1 cellular context compared by ENCODE assay signal in the genomic region with DNA sequence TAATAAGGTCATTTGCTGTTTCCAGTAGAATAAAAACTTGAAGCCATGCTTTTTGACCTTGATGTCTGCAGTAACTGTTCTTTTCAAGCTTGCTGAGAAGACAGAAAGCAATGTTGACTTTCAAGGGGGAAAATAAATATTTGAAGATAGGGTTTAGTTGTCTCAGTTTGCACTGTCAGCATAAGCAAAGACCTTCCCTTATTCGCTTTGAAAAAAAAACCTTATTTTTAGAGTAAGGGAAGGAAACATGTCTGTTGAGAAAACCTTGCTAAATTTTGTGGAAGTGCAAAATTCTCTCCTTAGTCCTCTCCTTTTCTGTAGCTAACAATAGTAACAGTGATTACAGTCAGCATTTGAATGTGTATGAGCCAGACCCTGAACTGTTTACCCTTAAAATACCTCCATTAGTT.
A peak's percentile ranks its signal among the peaks of the same experiment; 100 is the strongest.
TF ChIP-seq lines count a peak whose summit lies in the region.

No MANE protein-coding gene starts in this region.

TF ChIP-seq in HepG2, 621 proteins besides CTCF, POLR2A, EP300 and RAD21 (continued from another document and continues in another):
- TF ChIP-seq, protein P1, sequence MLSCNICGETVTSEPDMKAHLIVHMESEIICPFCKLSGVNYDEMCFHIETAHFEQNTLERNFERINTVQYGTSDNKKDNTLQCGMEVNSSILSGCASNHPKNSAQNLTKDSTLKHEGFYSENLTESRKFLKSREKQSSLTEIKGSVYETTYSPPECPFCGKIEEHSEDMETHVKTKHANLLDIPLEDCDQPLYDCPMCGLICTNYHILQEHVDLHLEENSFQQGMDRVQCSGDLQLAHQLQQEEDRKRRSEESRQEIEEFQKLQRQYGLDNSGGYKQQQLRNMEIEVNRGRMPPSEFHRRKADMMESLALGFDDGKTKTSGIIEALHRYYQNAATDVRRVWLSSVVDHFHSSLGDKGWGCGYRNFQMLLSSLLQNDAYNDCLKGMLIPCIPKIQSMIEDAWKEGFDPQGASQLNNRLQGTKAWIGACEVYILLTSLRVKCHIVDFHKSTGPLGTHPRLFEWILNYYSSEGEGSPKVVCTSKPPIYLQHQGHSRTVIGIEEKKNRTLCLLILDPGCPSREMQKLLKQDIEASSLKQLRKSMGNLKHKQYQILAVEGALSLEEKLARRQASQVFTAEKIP (CRISPR knock-in tag; IDR thresholded peaks at IDR 0.05; ENCODE audit: borderline replicate concordance), result no peak
- TF ChIP-seq SIN3A (IDR thresholded peaks at IDR 0.05; ENCODE audit: borderline replicate concordance, low read depth, low read length) (no peak), SMARCC2 (IDR thresholded peaks at IDR 0.05) (no peak), FOXC1 (CRISPR knock-in tag; IDR thresholded peaks at IDR 0.05; ENCODE audit: borderline replicate concordance) (no peak), HNRNPLL (IDR thresholded peaks at IDR 0.05; ENCODE audit: low read depth, low read length, poor library complexity, severe bottlenecking) (no peak), ZNF761 (CRISPR knock-in tag; conservative IDR thresholded peaks at IDR 0.05) (no peak), TBP (CRISPR knock-in tag; IDR thresholded peaks at IDR 0.05) (no peak), HNRNPK (IDR thresholded peaks at IDR 0.05; ENCODE audit: low read depth, low read length, poor library complexity, severe bottlenecking) (no peak), ZNF383 (CRISPR knock-in tag; IDR thresholded peaks at IDR 0.05; ENCODE audit: borderline replicate concordance) (no peak), ZSCAN20 (CRISPR knock-in tag; IDR thresholded peaks at IDR 0.05; ENCODE audit: borderline replicate concordance) (no peak), ZBTB7A (CRISPR knock-in tag; IDR thresholded peaks at IDR 0.05) (no peak), MYNN (CRISPR knock-in tag; IDR thresholded peaks at IDR 0.05; ENCODE audit: low read depth) (no peak), WIZ (CRISPR knock-in tag; IDR thresholded peaks at IDR 0.05) (no peak), IKZF4 (CRISPR knock-in tag; IDR thresholded peaks at IDR 0.05; ENCODE audit: borderline replicate concordance, low read depth, not compliant biosample characterization) (no peak), RFX1 (IDR thresholded peaks at IDR 0.05) (no peak), REL (CRISPR knock-in tag; conservative IDR thresholded peaks at IDR 0.05) (no peak), BRCA1 (CRISPR knock-in tag; IDR thresholded peaks at IDR 0.05) (no peak), YEATS4 (CRISPR knock-in tag; IDR thresholded peaks at IDR 0.05; ENCODE audit: borderline replicate concordance) (no peak), ZNF556 (CRISPR knock-in tag; IDR thresholded peaks at IDR 0.05; ENCODE audit: borderline replicate concordance) (no peak), HNF4A (CRISPR knock-in tag; IDR thresholded peaks at IDR 0.05) (peak; percentile 58), SATB2 (CRISPR knock-in tag; IDR thresholded peaks at IDR 0.05) (no peak), MTA3 (CRISPR knock-in tag; IDR thresholded peaks at IDR 0.05) (no peak), SPEN (CRISPR knock-in tag; IDR thresholded peaks at IDR 0.05; ENCODE audit: low read depth) (no peak), CC2D1A (CRISPR knock-in tag; IDR thresholded peaks at IDR 0.05) (no peak), HOXA5 (CRISPR knock-in tag; IDR thresholded peaks at IDR 0.05) (0 out of 2 replicates have a peak, but pooled peaks have one; percentile 10), MBNL3 (CRISPR knock-in tag; conservative IDR thresholded peaks at IDR 0.05) (no peak), NR2F6 (IDR thresholded peaks at IDR 0.05) (peak; percentile 67), NR2F6 (CRISPR knock-in tag; IDR thresholded peaks at IDR 0.05) (peak; percentile 67), ONECUT2 (CRISPR knock-in tag; IDR thresholded peaks at IDR 0.05) (no peak), ZNF253 (CRISPR knock-in tag; IDR thresholded peaks at IDR 0.05; ENCODE audit: borderline replicate concordance) (no peak), NFIB (CRISPR knock-in tag; IDR thresholded peaks at IDR 0.05; ENCODE audit: borderline replicate concordance) (no peak), ZNF180 (CRISPR knock-in tag; IDR thresholded peaks at IDR 0.05; ENCODE audit: borderline replicate concordance, low read depth) (no peak), ZNF546 (CRISPR knock-in tag; conservative IDR thresholded peaks at IDR 0.05) (no peak), FOXJ3 (CRISPR knock-in tag; IDR thresholded peaks at IDR 0.05; ENCODE audit: borderline replicate concordance) (peak; percentile 62; the same call in 1 of the 2 replicates), SRSF4 (IDR thresholded peaks at IDR 0.05; ENCODE audit: low read depth, low read length, poor library complexity, severe bottlenecking) (no peak), PHF5A (CRISPR knock-in tag; IDR thresholded peaks at IDR 0.05; ENCODE audit: low read depth, unreplicated experiment) (no peak), STAG1 (CRISPR knock-in tag; IDR thresholded peaks at IDR 0.05) (peak; percentile 28), BHLHE40 (IDR thresholded peaks at IDR 0.05; ENCODE audit: low read length) (no peak), ZNF777 (CRISPR knock-in tag; IDR thresholded peaks at IDR 0.05) (no peak), ZNF652 (CRISPR knock-in tag; IDR thresholded peaks at IDR 0.05; ENCODE audit: borderline replicate concordance, low read depth) (peak; percentile 23; the same call in 1 of the 2 replicates), HMG20A (CRISPR knock-in tag; IDR thresholded peaks at IDR 0.05; ENCODE audit: borderline replicate concordance) (peak; percentile 89)
- TF ChIP-seq, protein P2, sequence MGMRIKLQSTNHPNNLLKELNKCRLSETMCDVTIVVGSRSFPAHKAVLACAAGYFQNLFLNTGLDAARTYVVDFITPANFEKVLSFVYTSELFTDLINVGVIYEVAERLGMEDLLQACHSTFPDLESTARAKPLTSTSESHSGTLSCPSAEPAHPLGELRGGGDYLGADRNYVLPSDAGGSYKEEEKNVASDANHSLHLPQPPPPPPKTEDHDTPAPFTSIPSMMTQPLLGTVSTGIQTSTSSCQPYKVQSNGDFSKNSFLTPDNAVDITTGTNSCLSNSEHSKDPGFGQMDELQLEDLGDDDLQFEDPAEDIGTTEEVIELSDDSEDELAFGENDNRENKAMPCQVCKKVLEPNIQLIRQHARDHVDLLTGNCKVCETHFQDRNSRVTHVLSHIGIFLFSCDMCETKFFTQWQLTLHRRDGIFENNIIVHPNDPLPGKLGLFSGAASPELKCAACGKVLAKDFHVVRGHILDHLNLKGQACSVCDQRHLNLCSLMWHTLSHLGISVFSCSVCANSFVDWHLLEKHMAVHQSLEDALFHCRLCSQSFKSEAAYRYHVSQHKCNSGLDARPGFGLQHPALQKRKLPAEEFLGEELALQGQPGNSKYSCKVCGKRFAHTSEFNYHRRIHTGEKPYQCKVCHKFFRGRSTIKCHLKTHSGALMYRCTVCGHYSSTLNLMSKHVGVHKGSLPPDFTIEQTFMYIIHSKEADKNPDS (CRISPR knock-in tag; IDR thresholded peaks at IDR 0.05), result 0 out of 2 replicates have a peak, but pooled peaks have one; percentile 69
- TF ChIP-seq, protein P3, sequence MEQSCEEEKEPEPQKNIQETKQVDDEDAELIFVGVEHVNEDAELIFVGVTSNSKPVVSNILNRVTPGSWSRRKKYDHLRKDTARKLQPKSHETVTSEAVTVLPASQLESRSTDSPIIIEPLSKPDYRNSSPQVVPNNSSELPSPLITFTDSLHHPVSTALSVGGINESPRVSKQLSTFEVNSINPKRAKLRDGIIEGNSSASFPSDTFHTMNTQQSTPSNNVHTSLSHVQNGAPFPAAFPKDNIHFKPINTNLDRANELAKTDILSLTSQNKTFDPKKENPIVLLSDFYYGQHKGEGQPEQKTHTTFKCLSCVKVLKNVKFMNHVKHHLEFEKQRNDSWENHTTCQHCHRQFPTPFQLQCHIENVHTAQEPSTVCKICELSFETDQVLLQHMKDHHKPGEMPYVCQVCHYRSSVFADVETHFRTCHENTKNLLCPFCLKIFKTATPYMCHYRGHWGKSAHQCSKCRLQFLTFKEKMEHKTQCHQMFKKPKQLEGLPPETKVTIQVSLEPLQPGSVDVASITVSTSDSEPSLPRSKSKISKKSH (CRISPR knock-in tag; IDR thresholded peaks at IDR 0.05; ENCODE audit: borderline replicate concordance), result no peak
- TF ChIP-seq, protein P4, sequence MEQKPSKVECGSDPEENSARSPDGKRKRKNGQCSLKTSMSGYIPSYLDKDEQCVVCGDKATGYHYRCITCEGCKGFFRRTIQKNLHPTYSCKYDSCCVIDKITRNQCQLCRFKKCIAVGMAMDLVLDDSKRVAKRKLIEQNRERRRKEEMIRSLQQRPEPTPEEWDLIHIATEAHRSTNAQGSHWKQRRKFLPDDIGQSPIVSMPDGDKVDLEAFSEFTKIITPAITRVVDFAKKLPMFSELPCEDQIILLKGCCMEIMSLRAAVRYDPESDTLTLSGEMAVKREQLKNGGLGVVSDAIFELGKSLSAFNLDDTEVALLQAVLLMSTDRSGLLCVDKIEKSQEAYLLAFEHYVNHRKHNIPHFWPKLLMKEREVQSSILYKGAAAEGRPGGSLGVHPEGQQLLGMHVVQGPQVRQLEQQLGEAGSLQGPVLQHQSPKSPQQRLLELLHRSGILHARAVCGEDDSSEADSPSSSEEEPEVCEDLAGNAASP (CRISPR knock-in tag; IDR thresholded peaks at IDR 0.05; ENCODE audit: borderline replicate concordance), result peak; percentile 53; the same call in 1 of the 2 replicates
- TF ChIP-seq, protein P5, sequence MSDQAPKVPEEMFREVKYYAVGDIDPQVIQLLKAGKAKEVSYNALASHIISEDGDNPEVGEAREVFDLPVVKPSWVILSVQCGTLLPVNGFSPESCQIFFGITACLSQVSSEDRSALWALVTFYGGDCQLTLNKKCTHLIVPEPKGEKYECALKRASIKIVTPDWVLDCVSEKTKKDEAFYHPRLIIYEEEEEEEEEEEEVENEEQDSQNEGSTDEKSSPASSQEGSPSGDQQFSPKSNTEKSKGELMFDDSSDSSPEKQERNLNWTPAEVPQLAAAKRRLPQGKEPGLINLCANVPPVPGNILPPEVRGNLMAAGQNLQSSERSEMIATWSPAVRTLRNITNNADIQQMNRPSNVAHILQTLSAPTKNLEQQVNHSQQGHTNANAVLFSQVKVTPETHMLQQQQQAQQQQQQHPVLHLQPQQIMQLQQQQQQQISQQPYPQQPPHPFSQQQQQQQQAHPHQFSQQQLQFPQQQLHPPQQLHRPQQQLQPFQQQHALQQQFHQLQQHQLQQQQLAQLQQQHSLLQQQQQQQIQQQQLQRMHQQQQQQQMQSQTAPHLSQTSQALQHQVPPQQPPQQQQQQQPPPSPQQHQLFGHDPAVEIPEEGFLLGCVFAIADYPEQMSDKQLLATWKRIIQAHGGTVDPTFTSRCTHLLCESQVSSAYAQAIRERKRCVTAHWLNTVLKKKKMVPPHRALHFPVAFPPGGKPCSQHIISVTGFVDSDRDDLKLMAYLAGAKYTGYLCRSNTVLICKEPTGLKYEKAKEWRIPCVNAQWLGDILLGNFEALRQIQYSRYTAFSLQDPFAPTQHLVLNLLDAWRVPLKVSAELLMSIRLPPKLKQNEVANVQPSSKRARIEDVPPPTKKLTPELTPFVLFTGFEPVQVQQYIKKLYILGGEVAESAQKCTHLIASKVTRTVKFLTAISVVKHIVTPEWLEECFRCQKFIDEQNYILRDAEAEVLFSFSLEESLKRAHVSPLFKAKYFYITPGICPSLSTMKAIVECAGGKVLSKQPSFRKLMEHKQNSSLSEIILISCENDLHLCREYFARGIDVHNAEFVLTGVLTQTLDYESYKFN (CRISPR knock-in tag; conservative IDR thresholded peaks at IDR 0.05), result peak; percentile 89
- TF ChIP-seq, protein P6, sequence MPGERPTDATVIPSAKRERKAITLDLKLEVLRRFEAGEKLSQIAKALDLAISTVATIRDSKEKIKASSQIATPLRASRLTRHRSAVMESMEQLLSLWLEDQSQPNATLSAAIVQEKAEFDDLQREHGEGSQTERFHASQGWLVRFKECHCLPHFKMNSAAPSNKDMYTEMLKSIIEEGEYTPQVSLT (CRISPR knock-in tag; IDR thresholded peaks at IDR 0.05; ENCODE audit: borderline replicate concordance, low read depth), result no peak
- TF ChIP-seq, protein P7, sequence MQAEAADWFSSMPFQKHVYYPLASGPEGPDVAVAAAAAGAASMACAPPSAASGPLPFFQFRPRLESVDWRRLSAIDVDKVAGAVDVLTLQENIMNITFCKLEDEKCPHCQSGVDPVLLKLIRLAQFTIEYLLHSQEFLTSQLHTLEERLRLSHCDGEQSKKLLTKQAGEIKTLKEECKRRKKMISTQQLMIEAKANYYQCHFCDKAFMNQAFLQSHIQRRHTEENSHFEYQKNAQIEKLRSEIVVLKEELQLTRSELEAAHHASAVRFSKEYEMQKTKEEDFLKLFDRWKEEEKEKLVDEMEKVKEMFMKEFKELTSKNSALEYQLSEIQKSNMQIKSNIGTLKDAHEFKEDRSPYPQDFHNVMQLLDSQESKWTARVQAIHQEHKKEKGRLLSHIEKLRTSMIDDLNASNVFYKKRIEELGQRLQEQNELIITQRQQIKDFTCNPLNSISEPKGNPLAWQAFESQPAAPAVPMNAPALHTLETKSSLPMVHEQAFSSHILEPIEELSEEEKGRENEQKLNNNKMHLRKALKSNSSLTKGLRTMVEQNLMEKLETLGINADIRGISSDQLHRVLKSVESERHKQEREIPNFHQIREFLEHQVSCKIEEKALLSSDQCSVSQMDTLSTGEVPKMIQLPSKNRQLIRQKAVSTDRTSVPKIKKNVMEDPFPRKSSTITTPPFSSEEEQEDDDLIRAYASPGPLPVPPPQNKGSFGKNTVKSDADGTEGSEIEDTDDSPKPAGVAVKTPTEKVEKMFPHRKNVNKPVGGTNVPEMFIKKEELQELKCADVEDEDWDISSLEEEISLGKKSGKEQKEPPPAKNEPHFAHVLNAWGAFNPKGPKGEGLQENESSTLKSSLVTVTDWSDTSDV (CRISPR knock-in tag; IDR thresholded peaks at IDR 0.05), result no peak
- TF ChIP-seq, protein P8, sequence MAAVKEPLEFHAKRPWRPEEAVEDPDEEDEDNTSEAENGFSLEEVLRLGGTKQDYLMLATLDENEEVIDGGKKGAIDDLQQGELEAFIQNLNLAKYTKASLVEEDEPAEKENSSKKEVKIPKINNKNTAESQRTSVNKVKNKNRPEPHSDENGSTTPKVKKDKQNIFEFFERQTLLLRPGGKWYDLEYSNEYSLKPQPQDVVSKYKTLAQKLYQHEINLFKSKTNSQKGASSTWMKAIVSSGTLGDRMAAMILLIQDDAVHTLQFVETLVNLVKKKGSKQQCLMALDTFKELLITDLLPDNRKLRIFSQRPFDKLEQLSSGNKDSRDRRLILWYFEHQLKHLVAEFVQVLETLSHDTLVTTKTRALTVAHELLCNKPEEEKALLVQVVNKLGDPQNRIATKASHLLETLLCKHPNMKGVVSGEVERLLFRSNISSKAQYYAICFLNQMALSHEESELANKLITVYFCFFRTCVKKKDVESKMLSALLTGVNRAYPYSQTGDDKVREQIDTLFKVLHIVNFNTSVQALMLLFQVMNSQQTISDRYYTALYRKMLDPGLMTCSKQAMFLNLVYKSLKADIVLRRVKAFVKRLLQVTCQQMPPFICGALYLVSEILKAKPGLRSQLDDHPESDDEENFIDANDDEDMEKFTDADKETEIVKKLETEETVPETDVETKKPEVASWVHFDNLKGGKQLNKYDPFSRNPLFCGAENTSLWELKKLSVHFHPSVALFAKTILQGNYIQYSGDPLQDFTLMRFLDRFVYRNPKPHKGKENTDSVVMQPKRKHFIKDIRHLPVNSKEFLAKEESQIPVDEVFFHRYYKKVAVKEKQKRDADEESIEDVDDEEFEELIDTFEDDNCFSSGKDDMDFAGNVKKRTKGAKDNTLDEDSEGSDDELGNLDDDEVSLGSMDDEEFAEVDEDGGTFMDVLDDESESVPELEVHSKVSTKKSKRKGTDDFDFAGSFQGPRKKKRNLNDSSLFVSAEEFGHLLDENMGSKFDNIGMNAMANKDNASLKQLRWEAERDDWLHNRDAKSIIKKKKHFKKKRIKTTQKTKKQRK (IDR thresholded peaks at IDR 0.05; ENCODE audit: low read length), result no peak
